1 cellular context compared by ENCODE assay signal in genomic region chr9:136246849-136247550, GRCh38.
A peak's percentile ranks its signal among the peaks of the same experiment; 100 is the strongest.
TF ChIP-seq lines count a peak whose summit lies in the region.

No MANE protein-coding gene starts in this region.

TF ChIP-seq in K562, 482 proteins besides CTCF, POLR2A, EP300 and RAD21:
- TF ChIP-seq SMARCA5 (IDR thresholded peaks at IDR 0.05): peak; percentile 31; the same call in 1 of the 2 replicates
- no peak for TF ChIP-seq CHD1 (IDR thresholded peaks at IDR 0.05; ENCODE audit: low read length)
- TF ChIP-seq ZNF740 (CRISPR knock-in tag; IDR thresholded peaks at IDR 0.05): peak; percentile 43; the same call in 1 of the 2 replicates
- no peak for TF ChIP-seq ZNF740 (tag; IDR thresholded peaks at IDR 0.05)
- no peak for TF ChIP-seq AFF1 (IDR thresholded peaks at IDR 0.05; ENCODE audit: low read depth in 1 of 2, partially characterized antibody in 2 of 2)
- no peak for TF ChIP-seq THAP12 (CRISPR knock-in tag; IDR thresholded peaks at IDR 0.05)
- no peak for TF ChIP-seq HNRNPH1 (optimal IDR thresholded peaks at IDR 0.05; ENCODE audit: low read depth, low read length)
- no peak for TF ChIP-seq CC2D1A (IDR thresholded peaks at IDR 0.05)
